In genomic region chr16:83682126-83682857, GRCh38 we compare ENCODE assay signal across 21 cellular contexts.
"Had no signal": no experiment of that assay in that cellular context is flagged by ENCODE, and none has a peak within 500 bp of the region (broad histone marks: within the 10 kb centered on the region; RNA-seq: fewer than 3 reads in every experiment).

No MANE protein-coding gene starts in this region.

- H3K9me3 Mint-ChIP-seq: activated naive CD4-positive, alpha-beta T cell treated with anti-CD3 and anti-CD28 coated beads for 36 hours; activated T-cell treated with anti-CD3 and anti-CD28 coated beads, Interleukin-2, amount 50 U/mL, for 24 hours; stimulated activated memory B cell treated with anti-CD40 and anti-IgM and Interleukin-4, amounts not matched to agents 10 μg/mL and 1 μg/mL and 100 μg/mL, for 72 hours; T-helper 2 cell treated with Interferon-gamma antibody and Interleukin-4, amounts not matched to agents 5 μg/mL and 100 μg/mL, for 36 hours had no signal

- H3K4me1 ChIP-seq: pancreas had no signal

- H3K4me3 ChIP-seq: left ventricle myocardium inferior, pancreas, smooth muscle cell had no signal

- DNase-seq: activated B cell treated with CpG ODN at 0.5 μM for 24 hours; activated CD4-positive, alpha-beta T cell treated with anti-CD3 and anti-CD28 coated beads for 48 hours; activated CD8-positive, alpha-beta T cell treated with anti-CD3 and anti-CD28 coated beads, Interleukin-2, amount 10 ng/mL, durations not matched to agents 7 days and 5 days; activated naive CD4-positive, alpha-beta T cell treated with anti-CD3 and anti-CD28 coated beads for 36 hours; activated T-cell treated with anti-CD3 and anti-CD28 coated beads, Interleukin-2, amount 50 U/mL, for 24 hours; caudate nucleus; foreskin melanocyte; head of caudate nucleus; kidney; left ventricle myocardium inferior; mammary epithelial cell; pancreas; stimulated activated CD4-positive, alpha-beta T cell treated with anti-CD3 and anti-CD28 coated beads, Interleukin-4, amount 100 ng/mL, for 24 hours had no signal

- H3K9me3 ChIP-seq: left ventricle myocardium inferior, neutrophil, pancreas had no signal

- ATAC-seq: activated CD8-positive, alpha-beta T cell treated with anti-CD3 and anti-CD28 coated beads, Interleukin-2, amount 10 ng/mL, durations not matched to agents 7 days and 5 days; pancreas; sciatic nerve; stimulated activated memory B cell treated with anti-CD40 and anti-IgM and Interleukin-4, amounts not matched to agents 10 μg/mL and 1 μg/mL and 100 μg/mL, for 72 hours had no signal

- H3K27ac ChIP-seq: left ventricle myocardium inferior, neutrophil, pancreas had no signal

- FAIRE-seq: colon, kidney, pancreas, TTC549 had no signal

- H3K36me3 Mint-ChIP-seq: brain; stimulated activated memory B cell treated with anti-CD40 and anti-IgM and Interleukin-4, amounts not matched to agents 10 μg/mL and 1 μg/mL and 100 μg/mL, for 72 hours had no signal

- H3K4me3 Mint-ChIP-seq: activated B cell treated with CpG ODN at 0.5 μM for 24 hours; activated CD8-positive, alpha-beta T cell treated with anti-CD3 and anti-CD28 coated beads, Interleukin-2, amount 10 ng/mL, durations not matched to agents 7 days and 5 days; activated naive CD4-positive, alpha-beta T cell treated with anti-CD3 and anti-CD28 coated beads for 36 hours; activated T-cell treated with anti-CD3 and anti-CD28 coated beads, Interleukin-2, amount 50 U/mL, for 24 hours; stimulated activated memory B cell treated with anti-CD40 and anti-IgM and Interleukin-4, amounts not matched to agents 10 μg/mL and 1 μg/mL and 100 μg/mL, for 72 hours; T-helper 2 cell treated with Interferon-gamma antibody and Interleukin-4, amounts not matched to agents 5 μg/mL and 100 μg/mL, for 36 hours had no signal

- H3K4me1 Mint-ChIP-seq: activated B cell treated with CpG ODN at 0.5 μM for 24 hours; stimulated activated memory B cell treated with anti-CD40 and anti-IgM and Interleukin-4, amounts not matched to agents 10 μg/mL and 1 μg/mL and 100 μg/mL, for 72 hours had no signal

- H3K4me2 ChIP-seq: smooth muscle cell had no signal

- H3K36me3 ChIP-seq: neutrophil, pancreas had no signal

- H3K27ac Mint-ChIP-seq: activated B cell treated with CpG ODN at 0.5 μM for 24 hours; activated CD8-positive, alpha-beta T cell treated with anti-CD3 and anti-CD28 coated beads, Interleukin-2, amount 10 ng/mL, durations not matched to agents 7 days and 5 days; activated naive CD4-positive, alpha-beta T cell treated with anti-CD3 and anti-CD28 coated beads for 36 hours; activated T-cell treated with anti-CD3 and anti-CD28 coated beads, Interleukin-2, amount 50 U/mL, for 24 hours; stimulated activated memory B cell treated with anti-CD40 and anti-IgM and Interleukin-4, amounts not matched to agents 10 μg/mL and 1 μg/mL and 100 μg/mL, for 72 hours; T-helper 2 cell treated with Interferon-gamma antibody and Interleukin-4, amounts not matched to agents 5 μg/mL and 100 μg/mL, for 36 hours had no signal
